In the genomic region with DNA sequence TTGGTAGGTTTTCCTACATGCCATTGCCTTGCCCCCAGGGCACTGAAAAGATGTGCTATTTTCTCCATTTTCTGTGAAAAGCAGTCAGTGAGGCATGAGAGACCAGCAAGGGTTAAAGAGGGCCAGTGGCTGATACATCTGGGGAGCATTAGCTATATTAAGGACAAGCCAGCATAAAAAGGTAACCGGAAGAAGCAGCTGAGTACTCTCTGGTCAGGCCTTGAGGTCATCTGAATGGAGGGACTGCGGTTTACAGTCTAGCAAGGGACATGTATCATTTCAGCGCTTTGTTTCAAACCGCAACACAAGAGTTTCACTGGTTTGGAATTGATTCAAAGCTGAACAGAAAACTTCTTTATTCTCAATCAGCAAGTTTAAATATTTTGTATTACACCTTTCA, we compare ENCODE assay signal across 24 cellular contexts.
"Had no signal": no experiment of that assay in that cellular context is flagged by ENCODE, and none has a peak within 500 bp of the region (broad histone marks: within the 10 kb centered on the region; RNA-seq: fewer than 3 reads in every experiment).

No MANE protein-coding gene starts in this region.

- H3K4me1 ChIP-seq: adrenal gland, testis, transverse colon had no signal

- H3K27ac ChIP-seq: adrenal gland, testis, transverse colon, WERI-Rb-1 had no signal

- H3K4me3 ChIP-seq: adrenal gland, testis, transverse colon had no signal

- DNase-seq: activated CD4-positive, alpha-beta T cell treated with anti-CD3 and anti-CD28 coated beads for 48 hours; activated CD4-positive, alpha-beta T cell treated with anti-CD3 and anti-CD28 coated beads, Interleukin-2, amount 50 U/mL, for 48 hours; activated CD8-positive, alpha-beta memory T cell treated with anti-CD3 and anti-CD28 coated beads for 24 hours; activated effector memory CD4-positive, alpha-beta T cell treated with anti-CD3 and anti-CD28 coated beads, Interleukin-2, amount 50 U/mL, for 16 hours; activated naive CD4-positive, alpha-beta T cell treated with anti-CD3 and anti-CD28 coated beads for 36 hours; activated naive CD8-positive, alpha-beta T cell treated with anti-CD3 and anti-CD28 coated beads for 36 hours; adrenal gland; aorta; cortex of kidney; effector memory CD8-positive, alpha-beta T cell; erythroblast; head of caudate nucleus; hippocampal formation; left cardiac atrium; naive thymus-derived CD8-positive, alpha-beta T cell; right cardiac atrium; stimulated activated CD4-positive, alpha-beta T cell treated with anti-CD3 and anti-CD28 coated beads, Interleukin-2, amount 100 ng/mL, for 48 hours; stimulated activated naive CD8-positive, alpha-beta T cell treated with anti-CD3 and anti-CD28 coated beads, Interleukin-15, Interleukin-2, amounts not matched to agents 100 U/mL and 50 U/mL, for 24 hours; T1000; testis; transverse colon; WERI-Rb-1 had no signal

- ATAC-seq: activated CD4-positive, CD25-positive, alpha-beta regulatory T cell treated with anti-CD3 and anti-CD28 coated beads, Interleukin-2, amount 50 U/mL, for 24 hours; effector memory CD8-positive, alpha-beta T cell; left cardiac atrium; naive thymus-derived CD8-positive, alpha-beta T cell; right cardiac atrium; stimulated activated naive CD8-positive, alpha-beta T cell treated with anti-CD3 and anti-CD28 coated beads, Interleukin-15, Interleukin-2, amounts not matched to agents 100 U/mL and 50 U/mL, for 24 hours had no signal

- H3K36me3 ChIP-seq: adrenal gland, transverse colon, WERI-Rb-1 had no signal

- H3K9me3 ChIP-seq: adrenal gland, testis, transverse colon had no signal

- H3K27me3 ChIP-seq: adrenal gland, testis, transverse colon had no signal

- FAIRE-seq: keratinocyte had no signal
